8 cellular contexts compared by ENCODE assay signal in the genomic region with DNA sequence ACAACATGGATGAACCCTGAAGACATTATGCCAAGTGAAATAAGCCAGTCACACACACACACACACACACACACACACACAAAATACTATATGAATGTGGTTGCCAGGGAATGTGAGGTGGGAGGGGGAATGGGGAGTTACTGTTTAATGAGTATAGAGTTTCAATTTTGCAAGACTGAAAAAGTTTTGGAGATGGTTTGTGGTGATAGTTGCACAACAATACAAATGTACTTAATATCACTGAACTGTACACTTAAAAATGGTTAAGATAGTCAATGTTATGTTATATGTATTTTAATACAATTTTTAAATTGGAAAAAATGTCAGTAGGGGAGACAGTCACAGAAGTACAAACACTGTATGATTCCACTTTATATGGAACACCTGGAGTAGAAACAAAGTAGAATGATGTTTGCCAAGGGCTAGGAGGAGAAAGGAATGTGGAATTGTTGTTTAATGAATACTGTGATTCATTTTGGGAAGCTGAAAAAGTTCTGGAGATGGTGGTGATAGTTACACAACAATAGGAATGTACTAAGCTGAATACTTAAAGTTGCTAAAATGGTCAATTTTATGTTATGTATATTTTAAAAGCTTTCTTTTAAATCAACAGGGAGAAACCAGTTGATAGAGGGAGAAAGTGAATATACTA.
DNase-seq lines count a peak whose midpoint lies in the region; ATAC-seq, FAIRE-seq and TF ChIP-seq lines count a peak whose summit lies in the region.

No MANE protein-coding gene starts in this region.

- DNase-seq in AG04449 (ENCODE audit: low read depth, low spot score), result peak; percentile 84
- DNase-seq in HFFc6, result peak; percentile 48
- no peak for DNase-seq in keratinocyte (ENCODE audit: low read depth, low spot score)
- no peak for DNase-seq in central memory CD4-positive, alpha-beta T cell
- DNase-seq in NCI-H128 (lab: John Stamatoyannopoulos, UW; ENCODE audit: unreplicated experiment), result no peak
- DNase-seq in NK-92 treated with Interleukin-12 subunit alpha and Interleukin-12 subunit beta, amount 100 ng/mL, for 24 hours (lab: John Stamatoyannopoulos, UW), result no peak

- peak; percentile 28 for ATAC-seq in activated T-helper 17 cell treated with anti-CD3 and anti-CD28 coated beads, Interleukin-2, amount 50 U/mL, for 72 hours (replicated peaks)
- ATAC-seq in HG03108 (IDR thresholded peaks at IDR 0.05; ENCODE audit: unreplicated experiment), result no peak

- H3K27ac Mint-ChIP-seq in HFFc6, result no peak overlapping the region
- H3K27ac Mint-ChIP-seq in activated T-helper 17 cell treated with anti-CD3 and anti-CD28 coated beads, Interleukin-2, amount 50 U/mL, for 72 hours, result peak overlapping the region; percentile 55

- no peaks in the 10 kb centered on the region for H3K27me3 ChIP-seq in keratinocyte (ENCODE audit: control insufficient read depth, extremely low read depth, insufficient read depth, low read length)

- H3K9me3 ChIP-seq in keratinocyte (ENCODE audit: control insufficient read depth, low read depth, low read length), result peaks cover 2% of the 10 kb centered on the region

- H3K36me3 ChIP-seq in keratinocyte (ENCODE audit: control insufficient read depth in 2 of 2, extremely low read depth in 1 of 2, insufficient read depth in 2 of 2, low read length in 2 of 2), result peaks cover 0 to 1% of the 10 kb centered on the region in 2 experiments

- H3K4me3 ChIP-seq in AG04449 (ENCODE audit: low read depth, low read length) (no peak overlapping the region), keratinocyte (ENCODE audit: control insufficient read depth in 2 of 3, extremely low read depth in 1 of 3, insufficient read depth in 2 of 3, low read depth in 1 of 3, low read length in 3 of 3) (no peak overlapping the region)

- peaks cover 7% of the 10 kb centered on the region for H3K9me3 Mint-ChIP-seq in HFFc6
- H3K9me3 Mint-ChIP-seq in activated T-helper 17 cell treated with anti-CD3 and anti-CD28 coated beads, Interleukin-2, amount 50 U/mL, for 72 hours, result no peaks in the 10 kb centered on the region

- H3K36me3 Mint-ChIP-seq in HFFc6 (ENCODE audit: low read depth), result no peaks in the 10 kb centered on the region
- peaks cover 95% of the 10 kb centered on the region for H3K36me3 Mint-ChIP-seq in activated T-helper 17 cell treated with anti-CD3 and anti-CD28 coated beads, Interleukin-2, amount 50 U/mL, for 72 hours (ENCODE audit: low read depth)

- no peak for FAIRE-seq in keratinocyte (lab: Jason Lieb, UNC)

- H4K20me1 ChIP-seq in keratinocyte (ENCODE audit: control insufficient read depth, extremely low read depth, insufficient read depth, low read length), result no peaks in the 10 kb centered on the region

- H3K9ac ChIP-seq in keratinocyte (ENCODE audit: control insufficient read depth, extremely low read depth, insufficient read depth, low read length), result no peak overlapping the region

- CTCF ChIA-PET in AG04449 (lab: Yijun Ruan, JAX), result no interaction called here

- POLR2A ChIA-PET in AG04449 (lab: Yijun Ruan, JAX), result no interaction called here

- no peak overlapping the region for H3K4me2 ChIP-seq in keratinocyte (ENCODE audit: control insufficient read depth, extremely low read depth, insufficient read depth, low read depth, low read length)

- peaks cover 17% of the 10 kb centered on the region for H3K4me1 ChIP-seq in keratinocyte (ENCODE audit: control insufficient read depth, extremely low read depth, insufficient read depth, low read length)

- H3K9me1 ChIP-seq in keratinocyte (ENCODE audit: control insufficient read depth, extremely low read depth, insufficient read depth, low read length), result no peaks in the 10 kb centered on the region

- H3K4me1 Mint-ChIP-seq in HFFc6 (ENCODE audit: low read depth), result peaks cover 25% of the 10 kb centered on the region
- peaks cover 55% of the 10 kb centered on the region for H3K4me1 Mint-ChIP-seq in activated T-helper 17 cell treated with anti-CD3 and anti-CD28 coated beads, Interleukin-2, amount 50 U/mL, for 72 hours

- H3K4me3 Mint-ChIP-seq in HFFc6, result no peak overlapping the region
- H3K4me3 Mint-ChIP-seq in activated T-helper 17 cell treated with anti-CD3 and anti-CD28 coated beads, Interleukin-2, amount 50 U/mL, for 72 hours, result peak overlapping the region; percentile 22

- H3K79me2 ChIP-seq in keratinocyte (ENCODE audit: control insufficient read depth, insufficient read depth, low read length), result no peaks in the 10 kb centered on the region

- TF ChIP-seq CTCF in AG04449 (IDR thresholded peaks at IDR 0.05; ENCODE audit: insufficient read depth, low read length, missing control alignments), result no peak
- no peak for TF ChIP-seq CTCF in HFFc6 (IDR thresholded peaks at IDR 0.05)
- TF ChIP-seq CTCF in keratinocyte (optimal IDR thresholded peaks at IDR 0.05 in 1 of 3, IDR thresholded peaks at IDR 0.05 in 1 of 3, conservative IDR thresholded peaks at IDR 0.05 in 1 of 3; ENCODE audit: extremely low read depth in 1 of 3, insufficient read depth in 2 of 3, low read length in 3 of 3), result no peak

- H3K27me3 Mint-ChIP-seq in HFFc6 (ENCODE audit: insufficient read depth), result peaks cover 3% of the 10 kb centered on the region; the same call in 1 of the 2 replicates
- no peaks in the 10 kb centered on the region for H3K27me3 Mint-ChIP-seq in activated T-helper 17 cell treated with anti-CD3 and anti-CD28 coated beads, Interleukin-2, amount 50 U/mL, for 72 hours

- no peak overlapping the region for H2AFZ ChIP-seq in keratinocyte (ENCODE audit: control insufficient read depth, low read length)

- dilution Hi-C loops in keratinocyte (cut with MboI; ENCODE audit: extremely low pct_ligation_motif_present, low sequenced_read_pairs), result no loop called here

- H3K27ac ChIP-seq in keratinocyte (ENCODE audit: control insufficient read depth, insufficient read depth, low read length), result peak overlapping the region; percentile 3

Comparison
In these comparisons a context has a peak if more than half of its experiments do, and no peak if none do; other contexts are left out.
1. DNase-seq: peak in AG04449 (single experiment) and HFFc6 (single experiment); none in keratinocyte (single experiment), central memory CD4-positive, alpha-beta T cell (single experiment), NCI-H128 (single experiment) and NK-92 treated with Interleukin-12 subunit alpha and Interleukin-12 subunit beta, amount 100 ng/mL, for 24 hours (single experiment).